ENCODE assay signal across 8 cellular contexts in the genomic region with DNA sequence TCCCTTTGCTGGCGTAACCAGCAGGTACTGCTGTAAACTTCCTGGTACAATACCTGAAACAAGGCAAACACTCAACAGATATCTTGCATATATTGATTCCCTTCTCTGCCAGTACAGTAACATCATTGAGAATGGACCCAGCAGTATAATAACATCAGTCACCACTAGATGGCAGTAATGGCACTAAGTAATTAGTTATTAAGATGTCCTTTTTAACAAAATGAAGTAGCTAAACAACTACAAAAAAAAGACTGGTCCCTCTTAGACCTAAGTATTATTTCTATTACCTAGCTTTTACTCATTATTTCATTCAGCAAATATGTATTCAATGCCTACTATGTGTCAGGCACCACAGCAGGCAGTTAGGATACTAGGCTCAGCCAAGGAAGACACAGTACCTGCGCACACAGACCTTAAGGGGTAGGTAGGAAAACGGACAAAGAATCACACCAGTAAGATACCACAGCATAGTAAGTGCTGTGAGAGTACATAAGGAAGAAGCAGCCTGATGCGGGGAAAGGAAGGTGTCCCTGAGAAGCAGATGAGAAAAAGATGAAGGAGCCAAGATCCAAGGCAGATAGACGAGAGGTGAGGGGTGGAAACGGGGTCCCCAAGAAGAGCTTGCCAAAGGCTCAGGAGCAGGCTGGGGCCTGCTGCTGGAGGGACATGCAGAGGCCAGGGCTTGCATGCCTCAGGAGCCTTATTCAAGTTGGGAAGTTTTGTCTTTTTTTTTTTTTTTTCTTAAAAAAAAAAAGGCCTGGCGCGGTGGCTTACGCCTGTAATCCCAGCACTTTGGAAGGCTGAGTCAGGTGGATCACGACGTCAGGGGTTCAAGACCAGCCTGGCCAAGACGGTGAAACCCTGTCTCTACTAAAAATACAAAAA.
DNase-seq lines count a peak whose midpoint lies in the region; ATAC-seq and TF ChIP-seq lines count a peak whose summit lies in the region.

No MANE protein-coding gene starts in this region.

- intact Hi-C loops in upper lobe of right lung (cut with DNase I) = no loop called here

- H3K9me3 ChIP-seq in HEK293 (ENCODE audit: control insufficient read depth, insufficient read depth, low read depth, low read length) (no peaks in the 10 kb centered on the region), upper lobe of right lung (no peaks in the 10 kb centered on the region)

- H3K36me3 ChIP-seq in HEK293 (ENCODE audit: control insufficient read depth in 2 of 2, insufficient read depth in 1 of 2, low read length in 2 of 2) = no peaks in the 10 kb centered on the region
- H3K36me3 ChIP-seq in upper lobe of right lung = no peaks in the 10 kb centered on the region

- POLR2A ChIA-PET in HEK293 (lab: Yijun Ruan, JAX) = interaction anchor here (0.9 to 1.8 kb wide), 4 partner anchors 34 to 106 kb away, joined by 3 to 11 read pairs (median 7); a partner anchor contains a TSS

- TF ChIP-seq CTCF in HEK293 (tag by site-specific recombination; IDR thresholded peaks at IDR 0.05) (0 out of 2 replicates have a peak, but pooled peaks have one; percentile 48), upper lobe of right lung (IDR thresholded peaks at IDR 0.05) (peak; percentile 78)

- DNase-seq in stimulated activated CD4-positive, alpha-beta T cell treated with anti-CD3 and anti-CD28 coated beads, Interleukin-4, amount 100 ng/mL, for 24 hours = peak; percentile 59
- DNase-seq in stimulated activated CD4-positive, alpha-beta T cell treated with anti-CD3 and anti-CD28 coated beads, Interleukin-2, amount 100 ng/mL, for 48 hours = no peak
- DNase-seq in MV-4-11 (lab: John Stamatoyannopoulos, UW) (peak; percentile 68), SK-N-DZ (ENCODE audit: low spot score) (peak; percentile 80), dermis microvascular lymphatic vessel endothelial cell (ENCODE audit: low read depth in 2 of 2) (peak; percentile 68 to 79), medulla oblongata (ENCODE audit: extremely low spot score) (peak; percentile 93), upper lobe of right lung (no peak)

- ATAC-seq in upper lobe of right lung = peak; percentile 91

- H3K4me1 ChIP-seq in HEK293 (ENCODE audit: control insufficient read depth, insufficient read depth, low read length) (no peaks in the 10 kb centered on the region), upper lobe of right lung (peaks cover 17% of the 10 kb centered on the region)

- H3K4me3 ChIP-seq in HEK293 (ENCODE audit: low read depth, low read length) (no peak overlapping the region), upper lobe of right lung (no peak overlapping the region)

- peak overlapping the region; percentile 18; the same call in 1 of the 2 replicates for H3K27ac ChIP-seq in HEK293 (ENCODE audit: extremely low read depth, low read depth, low read length)
- H3K27ac ChIP-seq in upper lobe of right lung = peak overlapping the region; percentile 39

- no peaks in the 10 kb centered on the region for H3K27me3 ChIP-seq in upper lobe of right lung

- CTCF ChIA-PET in HEK293 (lab: Yijun Ruan, JAX) = interaction anchor here (0.5 to 4.2 kb wide), 58 partner anchors 8 to 1795 kb away, joined by 3 to 86 read pairs (median 4); a partner anchor contains a TSS

TF ChIP-seq in HEK293, 187 proteins besides CTCF, POLR2A, EP300 and RAD21:
- no peak for TF ChIP-seq TCF7L2 (IDR thresholded peaks at IDR 0.05; ENCODE audit: borderline replicate concordance, low read depth, low read length)
- no peak for TF ChIP-seq ZNF214 (tag by site-specific recombination; IDR thresholded peaks at IDR 0.05; ENCODE audit: borderline replicate concordance)
- TF ChIP-seq ZNF335 (tag by site-specific recombination; conservative IDR thresholded peaks at IDR 0.05) = peak; percentile 54
- TF ChIP-seq PRDM1 (tag by site-specific recombination; IDR thresholded peaks at IDR 0.05) = no peak
- TF ChIP-seq, protein P1, sequence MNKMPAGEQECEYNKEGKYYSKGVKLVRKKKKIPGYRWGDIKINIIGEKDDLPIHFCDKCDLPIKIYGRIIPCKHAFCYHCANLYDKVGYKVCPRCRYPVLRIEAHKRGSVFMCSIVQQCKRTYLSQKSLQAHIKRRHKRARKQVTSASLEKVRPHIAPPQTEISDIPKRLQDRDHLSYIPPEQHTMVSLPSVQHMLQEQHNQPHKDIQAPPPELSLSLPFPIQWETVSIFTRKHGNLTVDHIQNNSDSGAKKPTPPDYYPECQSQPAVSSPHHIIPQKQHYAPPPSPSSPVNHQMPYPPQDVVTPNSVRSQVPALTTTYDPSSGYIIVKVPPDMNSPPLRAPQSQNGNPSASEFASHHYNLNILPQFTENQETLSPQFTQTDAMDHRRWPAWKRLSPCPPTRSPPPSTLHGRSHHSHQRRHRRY (tag by site-specific recombination; IDR thresholded peaks at IDR 0.05) = no peak
- TF ChIP-seq SETDB1 (IDR thresholded peaks at IDR 0.05; ENCODE audit: insufficient read length, low read length) = no peak
- TF ChIP-seq ZBTB48 (tag by site-specific recombination; IDR thresholded peaks at IDR 0.05) = no peak
- TF ChIP-seq BCL11B (tag by site-specific recombination; IDR thresholded peaks at IDR 0.05; ENCODE audit: low read depth) = no peak
- peak; percentile 69 for TF ChIP-seq ZNF654 (tag by site-specific recombination; IDR thresholded peaks at IDR 0.05; ENCODE audit: low read depth)
- TF ChIP-seq GLIS1 (tag by site-specific recombination; IDR thresholded peaks at IDR 0.05) = no peak
- TF ChIP-seq, protein P2, sequence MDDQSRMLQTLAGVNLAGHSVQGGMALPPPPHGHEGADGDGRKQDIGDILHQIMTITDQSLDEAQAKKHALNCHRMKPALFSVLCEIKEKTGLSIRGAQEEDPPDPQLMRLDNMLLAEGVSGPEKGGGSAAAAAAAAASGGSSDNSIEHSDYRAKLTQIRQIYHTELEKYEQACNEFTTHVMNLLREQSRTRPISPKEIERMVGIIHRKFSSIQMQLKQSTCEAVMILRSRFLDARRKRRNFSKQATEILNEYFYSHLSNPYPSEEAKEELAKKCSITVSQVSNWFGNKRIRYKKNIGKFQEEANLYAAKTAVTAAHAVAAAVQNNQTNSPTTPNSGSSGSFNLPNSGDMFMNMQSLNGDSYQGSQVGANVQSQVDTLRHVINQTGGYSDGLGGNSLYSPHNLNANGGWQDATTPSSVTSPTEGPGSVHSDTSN (CRISPR knock-in tag; IDR thresholded peaks at IDR 0.05) = no peak
- no peak for TF ChIP-seq ZNF837 (tag by site-specific recombination; IDR thresholded peaks at IDR 0.05)
- TF ChIP-seq ZNF521 (tag by site-specific recombination; IDR thresholded peaks at IDR 0.05) = no peak
- TF ChIP-seq ZNF629 (tag by site-specific recombination; IDR thresholded peaks at IDR 0.05) = 0 out of 2 replicates have a peak, but pooled peaks have one; percentile 19
- TF ChIP-seq ZNF2 (tag by site-specific recombination; IDR thresholded peaks at IDR 0.05) = no peak
- TF ChIP-seq ZNF132 (tag by site-specific recombination; IDR thresholded peaks at IDR 0.05; ENCODE audit: borderline replicate concordance) = no peak
- TF ChIP-seq, protein P3, sequence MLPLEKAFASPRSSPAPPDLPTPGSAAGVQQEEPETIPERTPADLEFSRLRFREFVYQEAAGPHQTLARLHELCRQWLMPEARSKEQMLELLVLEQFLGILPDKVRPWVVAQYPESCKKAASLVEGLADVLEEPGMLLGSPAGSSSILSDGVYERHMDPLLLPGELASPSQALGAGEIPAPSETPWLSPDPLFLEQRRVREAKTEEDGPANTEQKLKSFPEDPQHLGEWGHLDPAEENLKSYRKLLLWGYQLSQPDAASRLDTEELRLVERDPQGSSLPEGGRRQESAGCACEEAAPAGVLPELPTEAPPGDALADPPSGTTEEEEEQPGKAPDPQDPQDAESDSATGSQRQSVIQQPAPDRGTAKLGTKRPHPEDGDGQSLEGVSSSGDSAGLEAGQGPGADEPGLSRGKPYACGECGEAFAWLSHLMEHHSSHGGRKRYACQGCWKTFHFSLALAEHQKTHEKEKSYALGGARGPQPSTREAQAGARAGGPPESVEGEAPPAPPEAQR (tag by site-specific recombination; IDR thresholded peaks at IDR 0.05) = no peak
- TF ChIP-seq, protein P4, sequence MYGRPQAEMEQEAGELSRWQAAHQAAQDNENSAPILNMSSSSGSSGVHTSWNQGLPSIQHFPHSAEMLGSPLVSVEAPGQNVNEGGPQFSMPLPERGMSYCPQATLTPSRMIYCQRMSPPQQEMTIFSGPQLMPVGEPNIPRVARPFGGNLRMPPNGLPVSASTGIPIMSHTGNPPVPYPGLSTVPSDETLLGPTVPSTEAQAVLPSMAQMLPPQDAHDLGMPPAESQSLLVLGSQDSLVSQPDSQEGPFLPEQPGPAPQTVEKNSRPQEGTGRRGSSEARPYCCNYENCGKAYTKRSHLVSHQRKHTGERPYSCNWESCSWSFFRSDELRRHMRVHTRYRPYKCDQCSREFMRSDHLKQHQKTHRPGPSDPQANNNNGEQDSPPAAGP (tag by site-specific recombination; IDR thresholded peaks at IDR 0.05) = no peak
- TF ChIP-seq ZNF404 (tag by site-specific recombination; IDR thresholded peaks at IDR 0.05) = no peak
- TF ChIP-seq ZNF114 (tag by site-specific recombination; IDR thresholded peaks at IDR 0.05) = no peak
- no peak for TF ChIP-seq ZNF121 (tag by site-specific recombination; IDR thresholded peaks at IDR 0.05)
TF ChIP-seq in HEK293: peak in this region for 3.

Comparison
In these comparisons a context has a peak if more than half of its experiments do, and no peak if none do; other contexts are left out.
1. DNase-seq: peak in stimulated activated CD4-positive, alpha-beta T cell treated with anti-CD3 and anti-CD28 coated beads, Interleukin-4, amount 100 ng/mL, for 24 hours (single experiment), MV-4-11 (single experiment), SK-N-DZ (single experiment), dermis microvascular lymphatic vessel endothelial cell (2 of 2) and medulla oblongata (single experiment); none in stimulated activated CD4-positive, alpha-beta T cell treated with anti-CD3 and anti-CD28 coated beads, Interleukin-2, amount 100 ng/mL, for 48 hours (0 of 2) and upper lobe of right lung (single experiment).